In the genomic region with DNA sequence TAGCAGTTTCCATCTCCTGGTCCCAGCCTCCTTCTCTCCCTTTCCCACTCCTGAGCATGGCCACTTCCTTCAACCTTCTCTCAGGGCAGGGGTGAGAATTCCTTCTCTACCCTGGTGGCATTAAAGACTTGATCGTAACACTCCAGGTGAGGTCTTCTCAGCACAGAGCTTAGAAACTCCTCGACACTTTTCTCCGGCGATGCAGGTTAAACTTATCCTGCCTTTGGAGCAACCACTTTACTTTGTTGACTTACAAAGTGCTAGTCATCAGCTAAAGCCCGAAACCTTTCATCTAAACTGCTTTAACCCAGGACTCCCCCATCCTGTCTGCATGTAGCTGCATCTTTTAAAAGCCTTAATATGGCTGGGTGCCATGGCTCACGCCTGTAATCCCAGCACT, we compare ENCODE assay signal across 18 cellular contexts. TPM values are rescaled to one million over a fixed set of nuclear protein-coding genes. Genes with fewer than 3 reads are reported as not detected.
DNase-seq lines count a peak whose midpoint lies in the region; ATAC-seq and TF ChIP-seq lines count a peak whose summit lies in the region.
"Had no signal": no experiment of that assay in that cellular context is flagged by ENCODE, and none has a peak within 500 bp of the region (broad histone marks: within the 10 kb centered on the region; RNA-seq: fewer than 3 reads in every experiment).

No MANE protein-coding gene starts in this region.

- TF ChIP-seq CTCF in CD14-positive monocyte (IDR thresholded peaks at IDR 0.05) (no peak), BE2C (IDR thresholded peaks at IDR 0.05; ENCODE audit: low read depth, low read length) (no peak), WTC11 (IDR thresholded peaks at IDR 0.05) (no peak)
- TF ChIP-seq CTCF in CD8-positive, alpha-beta T cell (IDR thresholded peaks at IDR 0.05) = no peak

- H3K36me3 ChIP-seq in CD8-positive, alpha-beta T cell (ENCODE audit: insufficient read depth, low read length) = no peaks in the 10 kb centered on the region
- no peaks in the 10 kb centered on the region for H3K36me3 ChIP-seq in naive thymus-derived CD4-positive, alpha-beta T cell (ENCODE audit: control insufficient read depth in 2 of 3, insufficient read depth in 3 of 3, low read length in 3 of 3)
- H3K36me3 ChIP-seq in BE2C = no peaks in the 10 kb centered on the region
- H3K36me3 ChIP-seq: cardiac muscle cell, tibial artery had no signal

- H3K4me1 ChIP-seq in CD8-positive, alpha-beta T cell (ENCODE audit: insufficient read depth, low read length) = peaks cover 92% of the 10 kb centered on the region
- peaks cover 36 to 79% of the 10 kb centered on the region in 2 donors for H3K4me1 ChIP-seq in naive thymus-derived CD4-positive, alpha-beta T cell (ENCODE audit: control insufficient read depth in 2 of 2, insufficient read depth in 2 of 2, low read length in 2 of 2)
- no peaks in the 10 kb centered on the region for H3K4me1 ChIP-seq in BE2C

- CTCF ChIA-PET in CD8-positive, alpha-beta T cell (lab: Charles Lee) = interaction anchor here (0.9 to 2.0 kb wide), 10 partner anchors 9 to 162 kb away, joined by 3 to 13 read pairs (median 4); partner anchors contain the start of gene DNAH7
- CTCF ChIA-PET in naive thymus-derived CD4-positive, alpha-beta T cell (lab: Charles Lee) = interaction anchor here (0.9 to 4.6 kb wide), 6 partner anchors 8 to 54 kb away, joined by 3 to 21 read pairs (median 5); no protein-coding TSS in a partner anchor
- CTCF ChIA-PET in WTC11 (lab: Charles Lee) = no interaction called here

- H3K4me3 Mint-ChIP-seq in CD14-positive monocyte (no peak overlapping the region), WTC11 (no peak overlapping the region)
- H3K4me3 Mint-ChIP-seq in CD8-positive, alpha-beta T cell = peak overlapping the region; percentile 77
- H3K4me3 Mint-ChIP-seq in activated T-helper 17 cell treated with anti-CD3 and anti-CD28 coated beads, Interleukin-2, amount 50 U/mL, for 72 hours = peak overlapping the region; percentile 87
- peak overlapping the region; percentile 49 to 85 (median 78) for H3K4me3 Mint-ChIP-seq in naive thymus-derived CD4-positive, alpha-beta T cell

- peak; percentile 22 for ATAC-seq in CD8-positive, alpha-beta T cell
- ATAC-seq in activated T-helper 17 cell treated with anti-CD3 and anti-CD28 coated beads, Interleukin-2, amount 50 U/mL, for 72 hours (replicated peaks) = peak; percentile 33
- peak; percentile 17 for ATAC-seq in naive thymus-derived CD4-positive, alpha-beta T cell
- ATAC-seq in HG03175 (IDR thresholded peaks at IDR 0.05; ENCODE audit: unreplicated experiment) (no peak), WTC11 (no peak)
- ATAC-seq: sciatic nerve had no signal

- H3K9me3 Mint-ChIP-seq in CD14-positive monocyte (peaks cover 0 to 2% (median 0%) of the 10 kb centered on the region in 7 donors), WTC11 (no peaks in the 10 kb centered on the region)
- no peaks in the 10 kb centered on the region for H3K9me3 Mint-ChIP-seq in CD8-positive, alpha-beta T cell
- H3K9me3 Mint-ChIP-seq in activated T-helper 17 cell treated with anti-CD3 and anti-CD28 coated beads, Interleukin-2, amount 50 U/mL, for 72 hours = no peaks in the 10 kb centered on the region
- H3K9me3 Mint-ChIP-seq in naive thymus-derived CD4-positive, alpha-beta T cell = peaks cover 0 to 5% (median 0%) of the 10 kb centered on the region in 11 donors

- peak overlapping the region; percentile 7 for H3K4me3 ChIP-seq in CD8-positive, alpha-beta T cell (ENCODE audit: low read depth, low read length)
- peak overlapping the region; percentile 14 for H3K4me3 ChIP-seq in naive thymus-derived CD4-positive, alpha-beta T cell (ENCODE audit: low read length)
- H3K4me3 ChIP-seq in BE2C (ENCODE audit: low read depth, low read length) = no peak overlapping the region
- H3K4me3 ChIP-seq: cardiac muscle cell, PC-9, tibial artery had no signal

- POLR2A ChIA-PET in CD8-positive, alpha-beta T cell (lab: Charles Lee) = interaction anchor here (0.7 to 3.8 kb wide), 7 partner anchors 9 to 479 kb away, joined by 3 to 18 read pairs (median 9); no protein-coding TSS in a partner anchor
- POLR2A ChIA-PET in naive thymus-derived CD4-positive, alpha-beta T cell (lab: Charles Lee) = interaction anchor here (0.7 to 10.7 kb wide), 16 partner anchors 8 to 75 kb away, joined by 3 to 97 read pairs (median 6); no protein-coding TSS in a partner anchor
- POLR2A ChIA-PET in WTC11 (lab: Charles Lee) = no interaction called here

- peaks cover 0 to 1% (median 1%) of the 10 kb centered on the region in 3 donors for H3K27me3 Mint-ChIP-seq in CD14-positive monocyte (ENCODE audit: low read depth in 3 of 3)
- H3K27me3 Mint-ChIP-seq in CD8-positive, alpha-beta T cell (ENCODE audit: low read depth) = no peaks in the 10 kb centered on the region
- H3K27me3 Mint-ChIP-seq in activated T-helper 17 cell treated with anti-CD3 and anti-CD28 coated beads, Interleukin-2, amount 50 U/mL, for 72 hours = no peaks in the 10 kb centered on the region
- no peaks in the 10 kb centered on the region for H3K27me3 Mint-ChIP-seq in naive thymus-derived CD4-positive, alpha-beta T cell
- no peaks in the 10 kb centered on the region for H3K27me3 Mint-ChIP-seq in WTC11 (ENCODE audit: low read depth)

- peaks cover 49% of the 10 kb centered on the region for H3K4me1 Mint-ChIP-seq in CD14-positive monocyte
- H3K4me1 Mint-ChIP-seq in CD8-positive, alpha-beta T cell (ENCODE audit: low read depth) = peaks cover 89% of the 10 kb centered on the region
- peaks cover 52% of the 10 kb centered on the region for H3K4me1 Mint-ChIP-seq in activated T-helper 17 cell treated with anti-CD3 and anti-CD28 coated beads, Interleukin-2, amount 50 U/mL, for 72 hours
- peaks cover 32 to 97% (median 89%) of the 10 kb centered on the region in 7 donors for H3K4me1 Mint-ChIP-seq in naive thymus-derived CD4-positive, alpha-beta T cell
- H3K4me1 Mint-ChIP-seq in WTC11 = no peaks in the 10 kb centered on the region

- no peaks in the 10 kb centered on the region for H3K9me3 ChIP-seq in CD8-positive, alpha-beta T cell (ENCODE audit: low read length)
- no peaks in the 10 kb centered on the region for H3K9me3 ChIP-seq in naive thymus-derived CD4-positive, alpha-beta T cell (ENCODE audit: control insufficient read depth in 2 of 3, low read length in 3 of 3)
- H3K9me3 ChIP-seq in BE2C = no peaks in the 10 kb centered on the region
- H3K9me3 ChIP-seq: tibial artery had no signal

- peak overlapping the region; percentile 75 for H3K27ac ChIP-seq in CD8-positive, alpha-beta T cell (ENCODE audit: low read depth, low read length)
- H3K27ac ChIP-seq in naive thymus-derived CD4-positive, alpha-beta T cell (ENCODE audit: low read depth, low read length) = peak overlapping the region; percentile 84
- H3K27ac ChIP-seq: cardiac muscle cell, PC-9, tibial artery had no signal

- H3K36me3 Mint-ChIP-seq in CD14-positive monocyte (no peaks in the 10 kb centered on the region), WTC11 (no peaks in the 10 kb centered on the region)
- no peaks in the 10 kb centered on the region for H3K36me3 Mint-ChIP-seq in CD8-positive, alpha-beta T cell
- peaks cover 6% of the 10 kb centered on the region for H3K36me3 Mint-ChIP-seq in activated T-helper 17 cell treated with anti-CD3 and anti-CD28 coated beads, Interleukin-2, amount 50 U/mL, for 72 hours (ENCODE audit: low read depth)
- H3K36me3 Mint-ChIP-seq in naive thymus-derived CD4-positive, alpha-beta T cell = peaks cover 0 to 7% (median 3%) of the 10 kb centered on the region in 5 donors

- DNase-seq in CD14-positive monocyte (ENCODE audit: low spot score) (no peak), BE2C (no peak), WTC11 (ENCODE audit: low spot score) (no peak)
- DNase-seq in CD8-positive, alpha-beta T cell = peak in 1 of 7 experiments; percentile 25
- DNase-seq in naive thymus-derived CD4-positive, alpha-beta T cell = peak in 1 of 9 donors; percentile 34
- DNase-seq in stimulated activated CD4-positive, alpha-beta T cell treated with anti-CD3 and anti-CD28 coated beads, Interleukin-2, amount 100 ng/mL, for 48 hours = no peak
- DNase-seq: effector CD8-positive, alpha-beta T cell; EL; kidney; midbrain; NCI-H2081 treated with DMSO at 0.1 percent for 48 hours; NCI-H526 treated with DMSO at 0.1 percent for 48 hours; PC-9; tibial artery had no signal

- H3K27ac Mint-ChIP-seq in CD14-positive monocyte (peak overlapping the region in 5 of 7 donors; percentile 41 to 66 (median 42)), WTC11 (no peak overlapping the region)
- H3K27ac Mint-ChIP-seq in CD8-positive, alpha-beta T cell = peak overlapping the region; percentile 99
- peak overlapping the region; percentile 98 for H3K27ac Mint-ChIP-seq in activated T-helper 17 cell treated with anti-CD3 and anti-CD28 coated beads, Interleukin-2, amount 50 U/mL, for 72 hours
- peak overlapping the region; percentile 93 to 99 (median 97) for H3K27ac Mint-ChIP-seq in naive thymus-derived CD4-positive, alpha-beta T cell

- intact Hi-C loops in CD14-positive monocyte (cut with micrococcal nuclease) = no loop called here
- intact Hi-C loops in CD8-positive, alpha-beta T cell (cut with DNase I, micrococcal nuclease) = loop anchor here (1.0 to 5.0 kb wide), 2 partner anchors 10 to 42 kb away; no protein-coding TSS in a partner anchor
- intact Hi-C loops in naive thymus-derived CD4-positive, alpha-beta T cell (cut with micrococcal nuclease) = loop anchor here (1.0 to 10.0 kb wide), 4 partner anchors 10 to 1474 kb away; partner anchors contain the start of gene MARS2 (in 1 of the 2)

- H3K27me3 ChIP-seq in CD8-positive, alpha-beta T cell (ENCODE audit: insufficient read depth, low read length) = no peaks in the 10 kb centered on the region
- no peaks in the 10 kb centered on the region for H3K27me3 ChIP-seq in naive thymus-derived CD4-positive, alpha-beta T cell (ENCODE audit: control insufficient read depth in 2 of 2, insufficient read depth in 2 of 2, low read length in 2 of 2)
- H3K27me3 ChIP-seq in BE2C = no peaks in the 10 kb centered on the region
- H3K27me3 ChIP-seq: cardiac muscle cell, tibial artery had no signal

TF ChIP-seq in WTC11, 78 proteins besides CTCF, POLR2A, EP300 and RAD21 (continues in another document):
- TF ChIP-seq CBFB (CRISPR knock-in tag; IDR thresholded peaks at IDR 0.05; ENCODE audit: low read depth) = no peak
- TF ChIP-seq E2F5 (CRISPR knock-in tag; IDR thresholded peaks at IDR 0.05) = no peak

RNA-seq across cellular contexts. Expression of gene STK17B, which starts 59.1 kb away (rescaled TPM):
- 100 to 1,000 TPM; 171 to 244 TPM for polyA plus RNA-seq in CD14-positive monocyte
- total RNA-seq in CD8-positive, alpha-beta T cell = 100 to 1,000 TPM; 582 to 601 TPM
- total RNA-seq in activated T-helper 17 cell treated with anti-CD3 and anti-CD28 coated beads, Interleukin-2, amount 50 U/mL, for 72 hours = 100 to 1,000 TPM; 168 to 190 TPM
- 100 to 1,000 TPM; 274 to 513 (median 338) TPM for total RNA-seq in naive thymus-derived CD4-positive, alpha-beta T cell
- 100 to 1,000 TPM in 1 of 2 donors, 10 to 100 TPM in 1; 66.0 to 149 TPM for polyA plus RNA-seq in naive thymus-derived CD4-positive, alpha-beta T cell
- polyA plus RNA-seq in BE2C (2012; ENCODE audit: insufficient read depth, insufficient read length, low read depth) = 2.3 TPM
- total RNA-seq in WTC11 (2021) = 11.2 to 11.8 TPM (median 11.7 TPM) in 3 replicates

Comparison
In these comparisons a context has a peak if more than half of its experiments do, and no peak if none do; other contexts are left out.
1. H3K4me3 Mint-ChIP-seq: peak in CD8-positive, alpha-beta T cell (single experiment), activated T-helper 17 cell treated with anti-CD3 and anti-CD28 coated beads, Interleukin-2, amount 50 U/mL, for 72 hours (single experiment) and naive thymus-derived CD4-positive, alpha-beta T cell (10 of 10); none in CD14-positive monocyte (0 of 2) and WTC11 (single experiment).
2. ATAC-seq: peak in CD8-positive, alpha-beta T cell (single experiment), activated T-helper 17 cell treated with anti-CD3 and anti-CD28 coated beads, Interleukin-2, amount 50 U/mL, for 72 hours (single experiment) and naive thymus-derived CD4-positive, alpha-beta T cell (single experiment); none in HG03175 (single experiment) and WTC11 (single experiment).
3. RNA of gene STK17B, which starts 59.1 kb away (total RNA-seq): 582 to 601 TPM in CD8-positive, alpha-beta T cell, 274 to 513 TPM in naive thymus-derived CD4-positive, alpha-beta T cell and 168 to 190 TPM in activated T-helper 17 cell treated with anti-CD3 and anti-CD28 coated beads, Interleukin-2, amount 50 U/mL, for 72 hours; 11.2 to 11.8 TPM in WTC11; every median in the first group is over 10 times any median in the second.
4. intact Hi-C loops: an anchor here in CD8-positive, alpha-beta T cell (1.0 to 5.0 kb wide) and naive thymus-derived CD4-positive, alpha-beta T cell (1.0 to 10.0 kb wide); none called in CD14-positive monocyte.